Comparison of ENCODE assay signal across 8 cellular contexts in genomic region chr7:105776068-105776790, GRCh38.
DNase-seq lines count a peak whose midpoint lies in the region; ATAC-seq, FAIRE-seq and TF ChIP-seq lines count a peak whose summit lies in the region.
"Had no signal": no experiment of that assay in that cellular context is flagged by ENCODE, and none has a peak within 500 bp of the region (broad histone marks: within the 10 kb centered on the region; RNA-seq: fewer than 3 reads in every experiment).

No MANE protein-coding gene starts in this region.

- TF ChIP-seq CTCF in kidney (IDR thresholded peaks at IDR 0.05; ENCODE audit: borderline replicate concordance, extremely low read depth, insufficient read depth) (no peak), upper lobe of right lung (IDR thresholded peaks at IDR 0.05) (no peak)

- peak overlapping the region; percentile 11; the same call in 1 of the 2 replicates for H3K4me3 ChIP-seq in HUES64 (ENCODE audit: low read length)
- no peak overlapping the region for H3K4me3 ChIP-seq in kidney (ENCODE audit: low read length in 2 of 2)
- no peak overlapping the region for H3K4me3 ChIP-seq in upper lobe of right lung

- intact Hi-C loops in kidney (cut with DNase I) = no loop called here
- intact Hi-C loops in upper lobe of right lung (cut with DNase I) = no loop called here

- H3K9me3 ChIP-seq in HUES64 (ENCODE audit: insufficient read depth, low read depth, low read length) (no peaks in the 10 kb centered on the region), kidney (ENCODE audit: control insufficient read depth in 1 of 2, low read length in 2 of 2) (no peaks in the 10 kb centered on the region), upper lobe of right lung (no peaks in the 10 kb centered on the region)

- no peak for FAIRE-seq in kidney (lab: Jason Lieb, UNC)
- FAIRE-seq: keratinocyte had no signal

- DNase-seq in brain pericyte (ENCODE audit: low read depth, low spot score) (peak; percentile 93), kidney (peak; percentile 82), upper lobe of right lung (no peak), nucleus accumbens (lab: John Stamatoyannopoulos, UW) (no peak)

- peaks cover 5% of the 10 kb centered on the region; the same call in 1 of the 2 replicates for H3K27me3 ChIP-seq in HUES64 (ENCODE audit: insufficient read depth, low read length)
- H3K27me3 ChIP-seq in upper lobe of right lung = no peaks in the 10 kb centered on the region

- H3K4me1 ChIP-seq in HUES64 (ENCODE audit: insufficient read depth, low read length) (peaks cover 54% of the 10 kb centered on the region), kidney (ENCODE audit: control insufficient read depth in 1 of 2, insufficient read depth in 1 of 2, low read depth in 1 of 2, low read length in 2 of 2) (no peaks in the 10 kb centered on the region), upper lobe of right lung (no peaks in the 10 kb centered on the region)

- peak overlapping the region; percentile 75 for H3K27ac ChIP-seq in HUES64 (ENCODE audit: low read depth, low read length)
- H3K27ac ChIP-seq in kidney (ENCODE audit: low read depth in 2 of 2, low read length in 2 of 2) = no peak overlapping the region
- no peak overlapping the region for H3K27ac ChIP-seq in upper lobe of right lung

- 1% methylated on average over 6 of the region's 6 CpGs for WGBS in HUES64

- peak; percentile 59 for ATAC-seq in upper lobe of right lung
- no peak for ATAC-seq in HG02763 (IDR thresholded peaks at IDR 0.05; ENCODE audit: unreplicated experiment)
- no peak for ATAC-seq in HG02870 (IDR thresholded peaks at IDR 0.05; ENCODE audit: unreplicated experiment)

- H3K9ac ChIP-seq in HUES64 (ENCODE audit: low read depth, low read length) = peak overlapping the region; percentile 15; the same call in 1 of the 2 replicates
- no peak overlapping the region for H3K9ac ChIP-seq in kidney (ENCODE audit: low read length in 2 of 2)

- H3K36me3 ChIP-seq in HUES64 (ENCODE audit: insufficient read depth, low read length) = no peaks in the 10 kb centered on the region
- peaks cover 0 to 4% of the 10 kb centered on the region in 2 donors for H3K36me3 ChIP-seq in kidney (ENCODE audit: control insufficient read depth in 1 of 2, insufficient read depth in 2 of 2, low read length in 2 of 2)
- no peaks in the 10 kb centered on the region for H3K36me3 ChIP-seq in upper lobe of right lung

Comparison
In these comparisons a context has a peak if more than half of its experiments do, and no peak if none do; other contexts are left out.
1. DNase-seq: peak in brain pericyte (single experiment) and kidney (single experiment); none in upper lobe of right lung (single experiment) and nucleus accumbens (0 of 56).